Comparison of ENCODE assay signal across 8 cellular contexts in genomic region chr19:17419491-17420266, GRCh38. TPM values are rescaled to one million over a fixed set of nuclear protein-coding genes. Genes with fewer than 3 reads are reported as not detected.
A peak's percentile ranks its signal among the peaks of the same experiment; 100 is the strongest.
DNase-seq lines count a peak whose midpoint lies in the region; ATAC-seq and TF ChIP-seq lines count a peak whose summit lies in the region.

Gene MVB12A (plus strand): TSS chr19:17420047. CDS start chr19:17420136, 89 bp downstream.

- no peak for TF ChIP-seq CTCF in CD4-positive, alpha-beta T cell (IDR thresholded peaks at IDR 0.05)
- TF ChIP-seq CTCF in lung (IDR thresholded peaks at IDR 0.05; ENCODE audit: control extremely low read depth, extremely low read depth) = no peak

- no peak within 1 kb of the TSS for H3K27ac ChIP-seq in CD4-positive, alpha-beta T cell (ENCODE audit: low read depth, low read length)
- peak within 1 kb of the TSS; percentile 75 to 80 for H3K27ac ChIP-seq in lung (ENCODE audit: low read depth in 1 of 2, low read length in 1 of 2)

- H3K4me1 Mint-ChIP-seq in CD4-positive, alpha-beta T cell (ENCODE audit: low read depth) = peaks cover 19% of the 10 kb centered on the region

- peak; percentile 88 to 96 (median 95) for DNase-seq in CD4-positive, alpha-beta T cell
- DNase-seq in HT-29 (ENCODE audit: low spot score) = peak; percentile 90
- peak; percentile 95 to 98 for DNase-seq in NOMO-1 (lab: John Stamatoyannopoulos, UW; ENCODE audit: unreplicated experiment in 2 of 2)
- peak; percentile 92 for DNase-seq in effector CD8-positive, alpha-beta T cell (lab: John Stamatoyannopoulos, UW)
- DNase-seq in lung (ENCODE audit: low spot score) = peak; percentile 99
- DNase-seq in stimulated activated CD4-positive, alpha-beta T cell treated with anti-CD3 and anti-CD28 coated beads, TNF-alpha, amount 100 ng/mL, for 4 hours (ENCODE audit: low read depth in 3 of 3) = peak; percentile 84 to 93 (median 90)

- peak within 1 kb of the TSS; percentile 77 for H3K4me3 ChIP-seq in lung

- no peaks in the 10 kb centered on the region for H3K9me3 ChIP-seq in CD4-positive, alpha-beta T cell (ENCODE audit: control insufficient read depth, low read length)
- H3K9me3 ChIP-seq in lung (ENCODE audit: control insufficient read depth in 2 of 2, insufficient read depth in 1 of 2, low read length in 1 of 2) = no peaks in the 10 kb centered on the region

- no peaks in the 10 kb centered on the region for H3K27me3 ChIP-seq in CD4-positive, alpha-beta T cell (ENCODE audit: control insufficient read depth, insufficient read depth, low read length)
- H3K27me3 ChIP-seq in lung (ENCODE audit: control insufficient read depth, insufficient read depth) = no peaks in the 10 kb centered on the region

- CTCF ChIA-PET in CD4-positive, alpha-beta T cell (lab: Charles Lee) = interaction anchor here (0.6 to 2.8 kb wide), 5 partner anchors 14 to 76 kb away, joined by 3 to 8 read pairs (median 8); partner anchors contain the start of gene BST2
- CTCF ChIA-PET in activated CD8-positive, alpha-beta memory T cell treated with anti-CD3 and anti-CD28 coated beads for 36 hours (lab: Charles Lee) = interaction anchor here (0.5 to 1.3 kb wide), 5 partner anchors 11 to 152 kb away, joined by 3 read pairs; partner anchors contain the start of gene BABAM1

- peaks cover 0 to 7% of the 10 kb centered on the region in 2 donors for H3K36me3 ChIP-seq in lung (ENCODE audit: control insufficient read depth in 2 of 2, insufficient read depth in 2 of 2, low read length in 2 of 2)

- peaks cover 1 to 4% of the 10 kb centered on the region in 2 donors for H3K4me1 ChIP-seq in lung (ENCODE audit: control insufficient read depth in 2 of 2, insufficient read depth in 2 of 2, low read length in 2 of 2)

- ATAC-seq in CD4-positive, alpha-beta T cell (ENCODE audit: poor library complexity) = peak; percentile 97
- ATAC-seq in GM19468 (IDR thresholded peaks at IDR 0.05; ENCODE audit: extremely low read depth, unreplicated experiment) (peak; percentile 71), lung (ENCODE audit: insufficient read depth, low FRiP score) (peak; percentile 97)

- H3K27me3 Mint-ChIP-seq in CD4-positive, alpha-beta T cell = no peaks in the 10 kb centered on the region

- intact Hi-C loops in CD4-positive, alpha-beta T cell (cut with DNase I, micrococcal nuclease) = loop anchor here in 1 of 2 experiments (1.0 to 2.0 kb wide), 2 partner anchors 49 to 82 kb away; partner anchors contain the start of gene GTPBP3

- peaks cover 19% of the 10 kb centered on the region for H3K36me3 Mint-ChIP-seq in CD4-positive, alpha-beta T cell (ENCODE audit: low read depth)

- H3K4me3 Mint-ChIP-seq in CD4-positive, alpha-beta T cell = peak within 1 kb of the TSS; percentile 94

- H3K27ac Mint-ChIP-seq in CD4-positive, alpha-beta T cell = peak within 1 kb of the TSS; percentile 80

- POLR2A ChIA-PET in CD4-positive, alpha-beta T cell (lab: Charles Lee) = interaction anchor here (0.6 to 1.9 kb wide), 23 partner anchors 14 to 1048 kb away, joined by 3 to 26 read pairs (median 4); partner anchors contain the start of genes ANO8, BABAM1, BST2 and DDA1
- POLR2A ChIA-PET in activated CD8-positive, alpha-beta memory T cell treated with anti-CD3 and anti-CD28 coated beads for 36 hours (lab: Charles Lee) = interaction anchor here (0.5 to 1.1 kb wide), 5 partner anchors 11 to 204 kb away, joined by 3 to 5 read pairs (median 3); partner anchors contain the start of gene USE1

- 1% methylated on average over 64 to 74 of the region's 74 CpGs for WGBS in lung, 2 donors

- no peaks in the 10 kb centered on the region for H3K9me3 Mint-ChIP-seq in CD4-positive, alpha-beta T cell

RNA-seq across cellular contexts. Expression of gene MVB12A, which starts in this region (rescaled TPM):
- total RNA-seq in CD4-positive, alpha-beta T cell = 10 to 100 TPM in 1 of 2 experiments, 1 to 10 TPM in 1; 9.8 to 10.7 TPM
- 59.0 and 77.0 TPM in 2 replicates for total RNA-seq in HT-29 (2014; rRNA removed; shearing (Covaris generic))
- total RNA-seq in activated CD8-positive, alpha-beta memory T cell treated with anti-CD3 and anti-CD28 coated beads for 36 hours = 10 to 100 TPM; 36.1 to 38.2 TPM
- total RNA-seq in lung = 10 to 100 TPM; 28.5 to 66.9 TPM
- polyA plus RNA-seq in lung = 10 to 100 TPM; 59.6 to 62.1 TPM
